15 cellular contexts compared by ENCODE assay signal in genomic region chr3:9435320-9435719, GRCh38. TPM values are rescaled to one million over a fixed set of nuclear protein-coding genes. Genes with fewer than 3 reads are reported as not detected.
A peak's percentile ranks its signal among the peaks of the same experiment; 100 is the strongest.
DNase-seq lines count a peak whose midpoint lies in the region; FAIRE-seq and TF ChIP-seq lines count a peak whose summit lies in the region.
"Had no signal": no experiment of that assay in that cellular context is flagged by ENCODE, and none has a peak within 500 bp of the region (broad histone marks: within the 10 kb centered on the region; RNA-seq: fewer than 3 reads in every experiment).

No MANE protein-coding gene starts in this region.

- H3K27me3 ChIP-seq in cardiac muscle cell: no peaks in the 10 kb centered on the region
- H3K27me3 ChIP-seq: BE2C had no signal

- no peaks in the 10 kb centered on the region; the same call in none of the 2 replicates for H3K27me3 Mint-ChIP-seq in HFFc6 (ENCODE audit: insufficient read depth)
- H3K27me3 Mint-ChIP-seq in endothelial cell (ENCODE audit: unreplicated experiment): no peaks in the 10 kb centered on the region

- H3K9me3 Mint-ChIP-seq in HFFc6 (no peaks in the 10 kb centered on the region), endothelial cell (ENCODE audit: unreplicated experiment) (no peaks in the 10 kb centered on the region)
- H3K9me3 Mint-ChIP-seq: CD8-positive, alpha-beta T cell had no signal

- H3K36me3 Mint-ChIP-seq in HFFc6 (ENCODE audit: low read depth) (peaks cover 56% of the 10 kb centered on the region), endothelial cell (ENCODE audit: low read depth, unreplicated experiment) (peaks cover 48% of the 10 kb centered on the region)

- H3K4me1 Mint-ChIP-seq in HFFc6 (ENCODE audit: low read depth): peaks cover 15% of the 10 kb centered on the region; the same call in 1 of the 2 replicates
- H3K4me1 Mint-ChIP-seq in endothelial cell (ENCODE audit: unreplicated experiment): peaks cover 10% of the 10 kb centered on the region

- intact Hi-C loops in cardiac septum (cut with DNase I): no loop called here

- no peak for TF ChIP-seq CTCF in cardiac muscle cell (IDR thresholded peaks at IDR 0.05; ENCODE audit: low read depth, low read length)
- TF ChIP-seq CTCF in HFFc6 (IDR thresholded peaks at IDR 0.05): no peak
- TF ChIP-seq CTCF in endothelial cell (IDR thresholded peaks at IDR 0.05; ENCODE audit: unreplicated experiment): no peak

- peak overlapping the region; percentile 42 for H3K27ac ChIP-seq in cardiac muscle cell
- H3K27ac ChIP-seq: A549, C4-2B had no signal

- no peak overlapping the region for H3K4me3 Mint-ChIP-seq in HFFc6
- H3K4me3 Mint-ChIP-seq in endothelial cell (ENCODE audit: unreplicated experiment): peak overlapping the region; percentile 13
- H3K4me3 Mint-ChIP-seq: CD8-positive, alpha-beta T cell had no signal

- no peak for FAIRE-seq in frontal cortex (lab: Jason Lieb, UNC)
- FAIRE-seq: A549, GM18507 had no signal

- H3K4me1 ChIP-seq in cardiac muscle cell (ENCODE audit: low read depth): no peaks in the 10 kb centered on the region
- H3K4me1 ChIP-seq: BE2C had no signal

- H3K27ac Mint-ChIP-seq in HFFc6 (peak overlapping the region; percentile 29; the same call in 1 of the 2 replicates), endothelial cell (ENCODE audit: unreplicated experiment) (no peak overlapping the region)

- no peaks in the 10 kb centered on the region for H3K9me3 ChIP-seq in cardiac muscle cell (ENCODE audit: low read depth)
- H3K9me3 ChIP-seq: A549, BE2C had no signal

- no peak overlapping the region for H3K4me3 ChIP-seq in cardiac muscle cell
- H3K4me3 ChIP-seq: A549 had no signal

- peaks cover 88% of the 10 kb centered on the region for H3K36me3 ChIP-seq in cardiac muscle cell

- DNase-seq in cardiac muscle cell (ENCODE audit: low read depth in 1 of 2, low spot score in 1 of 2) (no peak), cardiac septum (ENCODE audit: low spot score) (no peak), HFFc6 (no peak), endothelial cell (ENCODE audit: low spot score) (no peak), NCI-H1105 treated with DMSO at 0.1 percent for 48 hours (lab: John Stamatoyannopoulos, UW) (no peak), ecto neural progenitor cell (ENCODE audit: low spot score) (no peak), frontal cortex (ENCODE audit: low spot score in 2 of 2) (no peak)
- DNase-seq: BE2C; CD8-positive, alpha-beta T cell; COR-L47; DND-41; HCEC 1CT had no signal

RNA-seq across cellular contexts. Expression of gene SETD5, which starts 37.9 kb away (rescaled TPM):
- total RNA-seq in cardiac muscle cell (107 and 275 TPM in 2 replicates), cardiac septum (65.9 TPM), endothelial cell (ENCODE audit: unreplicated experiment) (246 TPM), frontal cortex (28.5 TPM)
- polyA plus RNA-seq in cardiac muscle cell: 176 and 306 TPM in 2 replicates
- 10 to 100 TPM; 62.0 to 74.6 (median 67.4) TPM for total RNA-seq in HFFc6 (2021; fragmentation: NEBNext Ultra II Directional; extraction: Animal tissue kit (Norgen Biotek cat#: 25700))
